Comparison of ENCODE assay signal across 16 cellular contexts in the genomic region with DNA sequence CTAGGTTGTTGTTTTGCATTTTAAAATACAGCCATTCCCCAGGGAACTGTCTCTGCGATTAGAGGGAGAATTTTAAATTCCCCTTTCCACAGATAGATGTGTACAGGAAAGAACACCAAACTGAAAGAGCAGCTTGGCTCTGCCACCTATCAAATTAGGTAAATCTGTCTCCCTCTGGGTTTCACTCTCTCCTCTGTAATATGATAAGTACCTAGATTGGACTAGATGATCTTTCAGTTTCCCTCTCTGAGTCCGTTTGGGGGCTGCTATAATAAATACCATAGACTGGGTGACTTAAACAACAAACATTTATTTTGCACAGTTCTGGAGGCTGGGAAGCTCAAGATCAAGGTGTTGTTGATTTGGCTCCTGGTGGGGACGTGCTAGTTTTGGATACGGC.
DNase-seq lines count a peak whose midpoint lies in the region; ATAC-seq and TF ChIP-seq lines count a peak whose summit lies in the region.
"Had no signal": no experiment of that assay in that cellular context is flagged by ENCODE, and none has a peak within 500 bp of the region (broad histone marks: within the 10 kb centered on the region; RNA-seq: fewer than 3 reads in every experiment).

No MANE protein-coding gene starts in this region.

- no peaks in the 10 kb centered on the region for H3K9me2 ChIP-seq in SK-N-SH

- no peak for TF ChIP-seq EP300 in SK-N-SH (IDR thresholded peaks at IDR 0.05; ENCODE audit: borderline replicate concordance in 1 of 2, low read depth in 1 of 2, low read length in 1 of 2)

- no peaks in the 10 kb centered on the region for H4K20me1 ChIP-seq in SK-N-SH (ENCODE audit: insufficient read depth)

- no peak overlapping the region for H3K9ac ChIP-seq in SK-N-SH

- H3K9me3 Mint-ChIP-seq in stimulated activated naive B cell treated with anti-CD40 and anti-IgM and Interleukin-4, amounts not matched to agents 10 μg/mL and 1 μg/mL and 100 μg/mL, for 72 hours, result peaks cover 5 to 10% of the 10 kb centered on the region in 2 donors

- no peaks in the 10 kb centered on the region for H3K27me3 Mint-ChIP-seq in stimulated activated naive B cell treated with anti-CD40 and anti-IgM and Interleukin-4, amounts not matched to agents 10 μg/mL and 1 μg/mL and 100 μg/mL, for 72 hours

- peak overlapping the region; percentile 48 for H3K4me2 ChIP-seq in SK-N-SH

- 0% methylated on average over 4 of the region's 4 CpGs for whole genome bisulfite sequencing in SK-N-SH (ENCODE audit: low lambda C conversion rate)
- 63 to 64% methylated on average over 4 of the region's 4 CpGs for WGBS in testis, 2 donors

- peaks cover 5% of the 10 kb centered on the region in 2 donors for H3K36me3 Mint-ChIP-seq in stimulated activated naive B cell treated with anti-CD40 and anti-IgM and Interleukin-4, amounts not matched to agents 10 μg/mL and 1 μg/mL and 100 μg/mL, for 72 hours
- H3K36me3 Mint-ChIP-seq: stimulated activated effector memory CD8-positive, alpha-beta T cell treated with anti-CD3 and anti-CD28 coated beads, Interleukin-12 subunit alpha, Interleukin-12 subunit beta, amount 100 ng/mL, for 72 hours had no signal

- H3K27ac Mint-ChIP-seq in stimulated activated naive B cell treated with anti-CD40 and anti-IgM and Interleukin-4, amounts not matched to agents 10 μg/mL and 1 μg/mL and 100 μg/mL, for 72 hours, result peak overlapping the region; percentile 96
- H3K27ac Mint-ChIP-seq: activated CD4-positive, alpha-beta memory T cell treated with anti-CD3 and anti-CD28 coated beads, Interleukin-2, amount 10 ng/mL, durations not matched to agents 7 days and 5 days; stimulated activated effector memory CD8-positive, alpha-beta T cell treated with anti-CD3 and anti-CD28 coated beads, Interleukin-12 subunit alpha, Interleukin-12 subunit beta, amount 100 ng/mL, for 72 hours had no signal

- H3K27me3 ChIP-seq in SK-N-SH (ENCODE audit: insufficient read depth), result no peaks in the 10 kb centered on the region
- H3K27me3 ChIP-seq in testis, result no peaks in the 10 kb centered on the region
- H3K27me3 ChIP-seq: body of pancreas had no signal

- CTCF ChIA-PET in SK-N-SH (lab: Yijun Ruan, JAX), result no interaction called here

- H3K4me3 Mint-ChIP-seq in stimulated activated naive B cell treated with anti-CD40 and anti-IgM and Interleukin-4, amounts not matched to agents 10 μg/mL and 1 μg/mL and 100 μg/mL, for 72 hours, result peak overlapping the region; percentile 74
- H3K4me3 Mint-ChIP-seq: activated CD4-positive, alpha-beta memory T cell treated with anti-CD3 and anti-CD28 coated beads, Interleukin-2, amount 10 ng/mL, durations not matched to agents 7 days and 5 days; stimulated activated effector memory CD8-positive, alpha-beta T cell treated with anti-CD3 and anti-CD28 coated beads, Interleukin-12 subunit alpha, Interleukin-12 subunit beta, amount 100 ng/mL, for 72 hours had no signal

- H3K4me3 ChIP-seq in SK-N-SH (ENCODE audit: low read depth in 2 of 2, low read length in 1 of 2), result 0 out of 4 replicates have a peak overlapping the region, but pooled peaks of 1 of the 2 experiments have one; percentile 24
- no peak overlapping the region for H3K4me3 ChIP-seq in testis
- H3K4me3 ChIP-seq: body of pancreas, skin epidermis had no signal

- H3K4me1 Mint-ChIP-seq in stimulated activated naive B cell treated with anti-CD40 and anti-IgM and Interleukin-4, amounts not matched to agents 10 μg/mL and 1 μg/mL and 100 μg/mL, for 72 hours, result peaks cover 40 to 53% of the 10 kb centered on the region in 2 donors
- H3K4me1 Mint-ChIP-seq: activated CD4-positive, alpha-beta memory T cell treated with anti-CD3 and anti-CD28 coated beads, Interleukin-2, amount 10 ng/mL, durations not matched to agents 7 days and 5 days; stimulated activated effector memory CD8-positive, alpha-beta T cell treated with anti-CD3 and anti-CD28 coated beads, Interleukin-12 subunit alpha, Interleukin-12 subunit beta, amount 100 ng/mL, for 72 hours had no signal

- POLR2A ChIA-PET in SK-N-SH (lab: Yijun Ruan, JAX), result no interaction called here

- TF ChIP-seq POLR2A in testis (IDR thresholded peaks at IDR 0.05), result no peak

- H3K4me1 ChIP-seq in SK-N-SH (ENCODE audit: control insufficient read depth in 1 of 2, insufficient read depth in 2 of 2, low read depth in 1 of 2, low read length in 1 of 2), result no peaks in the 10 kb centered on the region
- no peaks in the 10 kb centered on the region for H3K4me1 ChIP-seq in testis
- H3K4me1 ChIP-seq: body of pancreas had no signal

- no peak overlapping the region for H2AFZ ChIP-seq in SK-N-SH (ENCODE audit: low read depth)

- intact Hi-C loops in testis (cut with DNase I; ENCODE audit: low total_unique reads), result no loop called here

- no peak for ATAC-seq in SK-N-SH treated with all-trans-retinoic acid at 6 μM for 48 hours
- ATAC-seq in HG02763 (IDR thresholded peaks at IDR 0.05; ENCODE audit: unreplicated experiment), result peak; percentile 40
- ATAC-seq in HG03571 (IDR thresholded peaks at IDR 0.05; ENCODE audit: unreplicated experiment), result peak; percentile 42
- peak; percentile 52 for ATAC-seq in stimulated activated naive B cell treated with anti-CD40 and anti-IgM and Interleukin-4, amounts not matched to agents 10 μg/mL and 1 μg/mL and 100 μg/mL, for 72 hours (replicated peaks)
- ATAC-seq: body of pancreas had no signal

- H3K36me3 ChIP-seq in SK-N-SH (replicated peaks in 1 of 2; ENCODE audit: control insufficient read depth in 1 of 2, insufficient read depth in 2 of 2, low read length in 1 of 2), result no peaks in the 10 kb centered on the region
- H3K36me3 ChIP-seq in testis (ENCODE audit: low read depth, missing control alignments), result no peaks in the 10 kb centered on the region

- no peaks in the 10 kb centered on the region for H3K79me2 ChIP-seq in SK-N-SH (ENCODE audit: insufficient read depth)

- H3K9me3 ChIP-seq in SK-N-SH (no peaks in the 10 kb centered on the region), testis (no peaks in the 10 kb centered on the region)
- H3K9me3 ChIP-seq: body of pancreas had no signal

- TF ChIP-seq CTCF in SK-N-SH (IDR thresholded peaks at IDR 0.05), result no peak
- no peak for TF ChIP-seq CTCF in testis (IDR thresholded peaks at IDR 0.05)

- no peak for TF ChIP-seq RAD21 in SK-N-SH (IDR thresholded peaks at IDR 0.05; ENCODE audit: low read length)

- DNase-seq in SK-N-SH (no peak), NCI-H1048 (lab: John Stamatoyannopoulos, UW) (no peak), testis (no peak)
- no peak for DNase-seq in stimulated activated naive B cell treated with anti-CD40 and anti-IgM and Interleukin-4, amounts not matched to agents 10 μg/mL and 1 μg/mL and 100 μg/mL, for 72 hours
- DNase-seq in activated CD4-positive, CD25-positive, alpha-beta regulatory T cell treated with anti-CD3 and anti-CD28 coated beads, Interleukin-2, amount 50 U/mL, for 72 hours, result no peak
- DNase-seq: activated CD4-positive, alpha-beta memory T cell treated with anti-CD3 and anti-CD28 coated beads, Interleukin-2, amount 10 ng/mL, durations not matched to agents 7 days and 5 days; GF-D8; midbrain; NCI-H187 treated with DMSO at 0.1 percent for 48 hours; SIG-M5 had no signal

- no peak overlapping the region for H3K27ac ChIP-seq in SK-N-SH (ENCODE audit: low read depth in 2 of 2, low read length in 1 of 2)
- no peak overlapping the region for H3K27ac ChIP-seq in testis
- H3K27ac ChIP-seq: body of pancreas had no signal

- no peaks in the 10 kb centered on the region for H3F3A ChIP-seq in SK-N-SH (replicated peaks; ENCODE audit: insufficient read depth)

TF ChIP-seq in SK-N-SH, 30 proteins besides CTCF, POLR2A, EP300 and RAD21 (continues in another document):
- TF ChIP-seq YY1 (IDR thresholded peaks at IDR 0.05; ENCODE audit: low read depth) (no peak), ZBTB33 (IDR thresholded peaks at IDR 0.05; ENCODE audit: borderline replicate concordance, low read depth) (no peak), CHD2 (IDR thresholded peaks at IDR 0.05; ENCODE audit: low read length, partially characterized antibody) (no peak), ELF1 (IDR thresholded peaks at IDR 0.05) (no peak)

TF ChIP-seq in SK-N-SH treated with all-trans-retinoic acid at 6 μM for 48 hours, 23 proteins besides CTCF, POLR2A, EP300 and RAD21 (continues in another document):
- TF ChIP-seq TOX (CRISPR knock-in tag; IDR thresholded peaks at IDR 0.05; ENCODE audit: borderline replicate concordance) (no peak), TCF4 (CRISPR knock-in tag; IDR thresholded peaks at IDR 0.05; ENCODE audit: borderline replicate concordance) (no peak), ARNTL (CRISPR knock-in tag; IDR thresholded peaks at IDR 0.05; ENCODE audit: borderline replicate concordance, low read depth) (no peak), BACH2 (CRISPR knock-in tag; IDR thresholded peaks at IDR 0.05; ENCODE audit: borderline replicate concordance) (no peak), ZFP30 (CRISPR knock-in tag; IDR thresholded peaks at IDR 0.05) (no peak), ESRRG (CRISPR knock-in tag; IDR thresholded peaks at IDR 0.05) (no peak), ZC3H10 (CRISPR knock-in tag; IDR thresholded peaks at IDR 0.05) (no peak), ZFP3 (CRISPR knock-in tag; IDR thresholded peaks at IDR 0.05) (no peak), GLIS3 (CRISPR knock-in tag; IDR thresholded peaks at IDR 0.05) (no peak), PPARA (CRISPR knock-in tag; IDR thresholded peaks at IDR 0.05; ENCODE audit: borderline replicate concordance) (no peak), CSDC2 (CRISPR knock-in tag; IDR thresholded peaks at IDR 0.05) (no peak), TSHZ2 (CRISPR knock-in tag; IDR thresholded peaks at IDR 0.05) (no peak), ISL1 (CRISPR knock-in tag; IDR thresholded peaks at IDR 0.05) (no peak)
